ENCODE assay signal across 13 cellular contexts in the genomic region with DNA sequence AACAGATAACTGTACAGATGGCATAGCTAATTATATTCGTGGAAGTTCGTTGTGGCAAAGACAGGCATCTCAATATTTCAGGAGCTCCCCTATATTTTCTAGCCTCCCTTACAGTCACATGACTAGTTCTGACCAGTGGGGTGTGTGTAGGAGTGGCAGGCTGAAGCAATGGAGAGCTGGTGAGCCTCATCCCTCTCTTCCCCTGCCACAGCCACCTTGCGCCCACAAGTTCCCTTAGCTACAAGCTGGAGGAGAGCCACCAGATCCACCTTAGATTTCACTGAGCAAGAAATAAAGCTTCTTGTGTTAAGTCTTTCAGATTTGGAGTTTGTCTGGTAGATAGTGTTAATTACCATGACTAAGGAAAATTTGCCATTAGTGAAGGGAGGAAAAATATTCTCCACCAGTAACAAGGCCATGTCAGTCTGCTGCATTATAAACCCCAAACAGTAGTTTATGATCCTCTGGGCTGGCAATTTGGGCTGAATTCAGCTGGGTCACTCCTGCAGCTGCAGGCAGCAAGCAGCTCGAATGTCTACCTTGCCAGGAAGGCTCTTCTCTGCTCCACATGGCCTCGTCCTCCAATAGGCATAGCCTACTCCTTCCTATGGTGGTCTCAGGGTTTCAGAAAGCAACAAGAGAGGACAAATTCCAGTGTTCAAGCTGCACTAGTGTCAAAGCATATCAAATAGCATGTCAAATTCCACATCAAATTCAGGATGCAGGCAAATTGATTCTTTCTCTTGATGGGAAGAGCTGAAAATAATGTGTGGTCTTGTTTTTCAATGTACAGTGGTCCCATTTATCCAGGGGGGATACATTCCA. TPM values are rescaled to one million over a fixed set of nuclear protein-coding genes. Genes with fewer than 3 reads are reported as not detected.
DNase-seq lines count a peak whose midpoint lies in the region; ATAC-seq, FAIRE-seq and TF ChIP-seq lines count a peak whose summit lies in the region.
"Had no signal": no experiment of that assay in that cellular context is flagged by ENCODE, and none has a peak within 500 bp of the region (broad histone marks: within the 10 kb centered on the region; RNA-seq: fewer than 3 reads in every experiment).

No MANE protein-coding gene starts in this region.

- peak; percentile 93 for FAIRE-seq in A549 (lab: Jason Lieb, UNC)

- TF ChIP-seq POLR2A in A549 (IDR thresholded peaks at IDR 0.05; ENCODE audit: low read length) (no peak), ovary (IDR thresholded peaks at IDR 0.05) (no peak)

- H3K4me3 ChIP-seq in A549, result no peak overlapping the region; the same call in 2 of the 3 replicates
- no peak overlapping the region for H3K4me3 ChIP-seq in H7 (ENCODE audit: insufficient read depth, low read depth, low read length)
- no peak overlapping the region for H3K4me3 ChIP-seq in ovary
- H3K4me3 ChIP-seq: ascending aorta had no signal

- no peak for TF ChIP-seq EP300 in A549 (IDR thresholded peaks at IDR 0.05)
- no peak for TF ChIP-seq EP300 in ovary (IDR thresholded peaks at IDR 0.05)

- H3K9me3 ChIP-seq in A549, result peaks cover 15% of the 10 kb centered on the region
- H3K9me3 ChIP-seq in ovary, result no peaks in the 10 kb centered on the region
- H3K9me3 ChIP-seq: ascending aorta had no signal

- H3K27me3 ChIP-seq in H7 (ENCODE audit: control insufficient read depth, insufficient read depth, low read length) (no peaks in the 10 kb centered on the region), ovary (no peaks in the 10 kb centered on the region)
- H3K27me3 ChIP-seq: ascending aorta had no signal

- peaks cover 3% of the 10 kb centered on the region for H3K36me3 ChIP-seq in H7 (replicated peaks; ENCODE audit: control insufficient read depth, insufficient read depth, low read length)
- H3K36me3 ChIP-seq in ovary, result no peaks in the 10 kb centered on the region

- H3K4me2 ChIP-seq in A549, result peak overlapping the region; percentile 65

- 68% methylated on average over 5 of the region's 5 CpGs for WGBS in A549 (ENCODE audit: missing lambda C conversion rate)
- WGBS in ovary, 3 donors, result 40 to 60% (median 42%) methylated on average over 5 of the region's 5 CpGs

- H3K27ac ChIP-seq in A549 (peak overlapping the region; percentile 93 to 99), ovary (no peak overlapping the region)
- H3K27ac ChIP-seq: ascending aorta had no signal

- CTCF ChIA-PET in A549 (lab: Yijun Ruan, JAX), result interaction anchor here (1.1 to 15.4 kb wide), 8 partner anchors 12 to 160 kb away, joined by 3 to 160 read pairs (median 26); a partner anchor contains a TSS

- H3K4me1 ChIP-seq in A549 (peaks cover 46% of the 10 kb centered on the region), ovary (ENCODE audit: insufficient read depth) (no peaks in the 10 kb centered on the region)
- H3K4me1 ChIP-seq: ascending aorta had no signal

- peak; percentile 62 to 75 for DNase-seq in A549 (ENCODE audit: low read depth in 1 of 2, low spot score in 1 of 2)
- DNase-seq in H7, result peak; percentile 64
- DNase-seq in SHP77 treated with DMSO at 0.1 percent for 48 hours (lab: John Stamatoyannopoulos, UW), result peak; percentile 73
- peak; percentile 55 for DNase-seq in inferior parietal cortex (ENCODE audit: extremely low spot score)
- no peak for DNase-seq in ovary
- no peak for DNase-seq in cerebellum (ENCODE audit: low spot score)
- DNase-seq in sciatic nerve (ENCODE audit: low spot score), result no peak
- DNase-seq in amniotic stem cell (lab: John Stamatoyannopoulos, UW), result no peak
- DNase-seq: CD4-positive, alpha-beta memory T cell; naive B cell; SW 1271 had no signal

- TF ChIP-seq CTCF in A549 (IDR thresholded peaks at IDR 0.05) (no peak), ovary (IDR thresholded peaks at IDR 0.05) (no peak)

- ATAC-seq in A549, result peak; percentile 43 to 58; a peak in 5 of 6 replicates
- ATAC-seq in sciatic nerve, result no peak
- ATAC-seq: stimulated activated memory B cell treated with anti-CD40 and anti-IgM and Interleukin-4, amounts not matched to agents 10 μg/mL and 1 μg/mL and 100 μg/mL, for 72 hours had no signal

- POLR2A ChIA-PET in A549 (lab: Yijun Ruan, JAX), result interaction anchor here (0.5 to 5.6 kb wide), 8 partner anchors 10 to 76 kb away, joined by 3 to 106 read pairs (median 6); a partner anchor contains a TSS

- no peak for TF ChIP-seq RAD21 in A549 (conservative IDR thresholded peaks at IDR 0.05 in 1 of 2, IDR thresholded peaks at IDR 0.05 in 1 of 2)

- intact Hi-C loops in ovary (cut with DNase I), result loop anchor here in 1 of 4 donors (10.0 kb wide), 1 partner anchor 64 kb away; a partner anchor contains a TSS
- intact Hi-C loops in sciatic nerve (cut with DNase I), result no loop called here

TF ChIP-seq in A549, 52 proteins besides CTCF, POLR2A, EP300 and RAD21 (continues in another document):
- TF ChIP-seq EHMT2 (IDR thresholded peaks at IDR 0.05; ENCODE audit: low read depth), result no peak
- TF ChIP-seq, protein P1, sequence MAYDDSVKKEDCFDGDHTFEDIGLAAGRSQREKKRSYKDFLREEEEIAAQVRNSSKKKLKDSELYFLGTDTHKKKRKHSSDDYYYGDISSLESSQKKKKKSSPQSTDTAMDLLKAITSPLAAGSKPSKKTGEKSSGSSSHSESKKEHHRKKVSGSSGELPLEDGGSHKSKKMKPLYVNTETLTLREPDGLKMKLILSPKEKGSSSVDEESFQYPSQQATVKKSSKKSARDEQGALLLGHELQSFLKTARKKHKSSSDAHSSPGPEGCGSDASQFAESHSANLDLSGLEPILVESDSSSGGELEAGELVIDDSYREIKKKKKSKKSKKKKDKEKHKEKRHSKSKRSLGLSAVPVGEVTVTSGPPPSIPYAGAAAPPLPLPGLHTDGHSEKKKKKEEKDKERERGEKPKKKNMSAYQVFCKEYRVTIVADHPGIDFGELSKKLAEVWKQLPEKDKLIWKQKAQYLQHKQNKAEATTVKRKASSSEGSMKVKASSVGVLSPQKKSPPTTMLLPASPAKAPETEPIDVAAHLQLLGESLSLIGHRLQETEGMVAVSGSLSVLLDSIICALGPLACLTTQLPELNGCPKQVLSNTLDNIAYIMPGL (CRISPR knock-in tag; IDR thresholded peaks at IDR 0.05; ENCODE audit: borderline replicate concordance), result no peak
- TF ChIP-seq HOXA7 (CRISPR knock-in tag; IDR thresholded peaks at IDR 0.05), result no peak
- TF ChIP-seq, protein P2, sequence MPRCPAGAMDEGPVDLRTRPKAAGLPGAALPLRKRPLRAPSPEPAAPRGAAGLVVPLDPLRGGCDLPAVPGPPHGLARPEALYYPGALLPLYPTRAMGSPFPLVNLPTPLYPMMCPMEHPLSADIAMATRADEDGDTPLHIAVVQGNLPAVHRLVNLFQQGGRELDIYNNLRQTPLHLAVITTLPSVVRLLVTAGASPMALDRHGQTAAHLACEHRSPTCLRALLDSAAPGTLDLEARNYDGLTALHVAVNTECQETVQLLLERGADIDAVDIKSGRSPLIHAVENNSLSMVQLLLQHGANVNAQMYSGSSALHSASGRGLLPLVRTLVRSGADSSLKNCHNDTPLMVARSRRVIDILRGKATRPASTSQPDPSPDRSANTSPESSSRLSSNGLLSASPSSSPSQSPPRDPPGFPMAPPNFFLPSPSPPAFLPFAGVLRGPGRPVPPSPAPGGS (IDR thresholded peaks at IDR 0.05), result no peak
- no peak for TF ChIP-seq KDM1A (IDR thresholded peaks at IDR 0.05; ENCODE audit: low read depth)
- TF ChIP-seq, protein P3, sequence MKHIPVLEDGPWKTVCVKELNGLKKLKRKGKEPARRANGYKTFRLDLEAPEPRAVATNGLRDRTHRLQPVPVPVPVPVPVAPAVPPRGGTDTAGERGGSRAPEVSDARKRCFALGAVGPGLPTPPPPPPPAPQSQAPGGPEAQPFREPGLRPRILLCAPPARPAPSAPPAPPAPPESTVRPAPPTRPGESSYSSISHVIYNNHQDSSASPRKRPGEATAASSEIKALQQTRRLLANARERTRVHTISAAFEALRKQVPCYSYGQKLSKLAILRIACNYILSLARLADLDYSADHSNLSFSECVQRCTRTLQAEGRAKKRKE (CRISPR knock-in tag; IDR thresholded peaks at IDR 0.05; ENCODE audit: low read depth), result no peak
- TF ChIP-seq CHD2 (IDR thresholded peaks at IDR 0.05; ENCODE audit: low read length, partially characterized antibody), result no peak
- no peak for TF ChIP-seq TP53 (CRISPR knock-in tag; IDR thresholded peaks at IDR 0.05)
- no peak for TF ChIP-seq SREBF2 (IDR thresholded peaks at IDR 0.05)
- TF ChIP-seq HDAC2 (IDR thresholded peaks at IDR 0.05), result no peak
- no peak for TF ChIP-seq TFCP2L1 (CRISPR knock-in tag; IDR thresholded peaks at IDR 0.05)

RNA-seq across cellular contexts. Expression of a gene that starts 7.4 kb away (rescaled TPM):
- polyA plus RNA-seq in A549 (2011; rRNA removed) (222 and 239 TPM in 2 replicates), A549 (2017; fragmentation: RNase III; extraction: RNeasy Plus Mini Kit Qiagen cat#74134 plus additional on column Dnase treatment) (105 to 117 TPM (median 112 TPM) in 3 replicates), ovary (10 to 100 TPM; 53.5 to 85.2 TPM)
- polyA plus RNA-seq in A549 (2012; cell fraction: cytosol; rRNA removed), result 142 and 173 TPM in 2 replicates
- polyA plus RNA-seq in A549 (2012; cell fraction: nucleus; rRNA removed), result 254 and 311 TPM in 2 replicates
- polyA minus RNA-seq in A549 (2011; rRNA and poly(A)+ RNA removed), result 186 and 187 TPM in 2 replicates
- total RNA-seq in H7 (2014; rRNA removed; shearing (Covaris generic)), result 53.9 and 61.9 TPM in 2 replicates
- total RNA-seq in ovary (10 to 100 TPM; 56.5 to 86.9 (median 76.6) TPM), cerebellum (18.8 TPM), sciatic nerve (72.7 TPM)

RNA-seq across cellular contexts. Expression of a gene that starts 20.1 kb away (rescaled TPM):
- polyA plus RNA-seq in A549 (2011; rRNA removed) (210 and 269 TPM in 2 replicates), A549 (2017; fragmentation: RNase III; extraction: RNeasy Plus Mini Kit Qiagen cat#74134 plus additional on column Dnase treatment) (28.4 to 39.8 TPM (median 34.0 TPM) in 3 replicates), ovary (1 to 10 TPM; 2.3 to 2.7 TPM)
- polyA plus RNA-seq in A549 (2012; cell fraction: cytosol; rRNA removed), result 56.5 and 79.1 TPM in 2 replicates
- polyA plus RNA-seq in A549 (2012; cell fraction: nucleus; rRNA removed), result 68.7 and 90.7 TPM in 2 replicates
- polyA minus RNA-seq in A549 (2011; rRNA and poly(A)+ RNA removed), result 224 and 268 TPM in 2 replicates
- 11.7 and 17.6 TPM in 2 replicates for total RNA-seq in H7 (2014; rRNA removed; shearing (Covaris generic))
- total RNA-seq in ovary (10 to 100 TPM in 1 of 7 donors, 1 to 10 TPM in 6; 1.5 to 55.1 (median 4.9) TPM), cerebellum (7.1 TPM), sciatic nerve (6.2 TPM)
- total RNA-seq: ascending aorta had no signal

RNA-seq across cellular contexts. Expression of a gene that starts 53.8 kb away (rescaled TPM):
- polyA plus RNA-seq in A549 (2011; rRNA removed) (40.5 and 47.5 TPM in 2 replicates), A549 (2017; fragmentation: RNase III; extraction: RNeasy Plus Mini Kit Qiagen cat#74134 plus additional on column Dnase treatment) (59.6 to 74.8 TPM (median 74.3 TPM) in 3 replicates), ovary (10 to 100 TPM; 32.4 to 36.7 TPM)
- 103 and 115 TPM in 2 replicates for polyA plus RNA-seq in A549 (2012; cell fraction: cytosol; rRNA removed)
- 84.2 and 135 TPM in 2 replicates for polyA plus RNA-seq in A549 (2012; cell fraction: nucleus; rRNA removed)
- 36.5 and 42.2 TPM in 2 replicates for polyA minus RNA-seq in A549 (2011; rRNA and poly(A)+ RNA removed)
- total RNA-seq in H7 (2014; rRNA removed; shearing (Covaris generic)), result 31.6 and 48.5 TPM in 2 replicates
- total RNA-seq in ovary (10 to 100 TPM; 20.5 to 77.9 (median 43.8) TPM), cerebellum (21.0 TPM), sciatic nerve (39.6 TPM)

Comparison
In these comparisons a context has a peak if more than half of its experiments do, and no peak if none do; other contexts are left out.
1. DNase-seq: peak in A549 (2 of 2), H7 (single experiment), SHP77 treated with DMSO at 0.1 percent for 48 hours (single experiment) and inferior parietal cortex (single experiment); none in ovary (0 of 5), cerebellum (single experiment), sciatic nerve (single experiment) and amniotic stem cell (single experiment).
2. H3K27ac ChIP-seq: peak in A549 (2 of 2); none in ovary (0 of 2).